8 cellular contexts compared by ENCODE assay signal in genomic region chr1:222546548-222547259, GRCh38.
DNase-seq lines count a peak whose midpoint lies in the region; ATAC-seq and TF ChIP-seq lines count a peak whose summit lies in the region.

No MANE protein-coding gene starts in this region.

- peak; percentile 66 for DNase-seq in DMS79 treated with DMSO at 0.1 percent for 48 hours (lab: John Stamatoyannopoulos, UW)
- peak; percentile 31 for DNase-seq in NCI-H1417 treated with DMSO at 0.1 percent for 48 hours (lab: John Stamatoyannopoulos, UW)
- DNase-seq in astrocyte of the hippocampus (ENCODE audit: low read depth, low spot score) = peak; percentile 94
- peak; percentile 33 for DNase-seq in nephron progenitor cell
- no peak for DNase-seq in T-helper 2 cell
- DNase-seq in activated gamma-delta T cell treated with Interleukin-2 at 50 U/mL for 16 hours = no peak

- no peak for ATAC-seq in GM19397 (IDR thresholded peaks at IDR 0.05; ENCODE audit: unreplicated experiment)
- no peak for ATAC-seq in GM21526 (IDR thresholded peaks at IDR 0.05; ENCODE audit: low FRiP score, unreplicated experiment)

- H3K9me3 Mint-ChIP-seq in nephron progenitor cell = peaks cover 5% of the 10 kb centered on the region

- peaks cover 9% of the 10 kb centered on the region for H3K36me3 Mint-ChIP-seq in nephron progenitor cell (ENCODE audit: low read depth)

- no peak for TF ChIP-seq CTCF in nephron progenitor cell (IDR thresholded peaks at IDR 0.05)

- H3K4me1 Mint-ChIP-seq in nephron progenitor cell = peaks cover 44% of the 10 kb centered on the region

- H3K27ac Mint-ChIP-seq in nephron progenitor cell = peak overlapping the region; percentile 97

- H3K27me3 Mint-ChIP-seq in nephron progenitor cell (ENCODE audit: low read depth, poor library complexity) = no peaks in the 10 kb centered on the region

- peak overlapping the region; percentile 47 for H3K4me3 Mint-ChIP-seq in nephron progenitor cell

Comparison
In these comparisons a context has a peak if more than half of its experiments do, and no peak if none do; other contexts are left out.
1. DNase-seq: peak in DMS79 treated with DMSO at 0.1 percent for 48 hours (single experiment), NCI-H1417 treated with DMSO at 0.1 percent for 48 hours (single experiment), astrocyte of the hippocampus (single experiment) and nephron progenitor cell (single experiment); none in T-helper 2 cell (0 of 5) and activated gamma-delta T cell treated with Interleukin-2 at 50 U/mL for 16 hours (single experiment).